ENCODE assay signal across 23 cellular contexts in genomic region chr9:98330831-98331230, GRCh38.
A peak's percentile ranks its signal among the peaks of the same experiment; 100 is the strongest.
DNase-seq lines count a peak whose midpoint lies in the region; ATAC-seq and TF ChIP-seq lines count a peak whose summit lies in the region.
"Had no signal": no experiment of that assay in that cellular context is flagged by ENCODE, and none has a peak within 500 bp of the region (broad histone marks: within the 10 kb centered on the region; RNA-seq: fewer than 3 reads in every experiment).

No MANE protein-coding gene starts in this region.

- ATAC-seq in left colon: no peak
- no peak for ATAC-seq in GM19023 (IDR thresholded peaks at IDR 0.05; ENCODE audit: unreplicated experiment)
- no peak for ATAC-seq in stimulated activated naive CD8-positive, alpha-beta T cell treated with anti-CD3 and anti-CD28 coated beads, Interleukin-15, Interleukin-2, amounts not matched to agents 100 U/mL and 50 U/mL, for 24 hours
- ATAC-seq: gastrocnemius medialis; stimulated activated memory B cell treated with anti-CD40 and anti-IgM and Interleukin-4, amounts not matched to agents 10 μg/mL and 1 μg/mL and 100 μg/mL, for 72 hours had no signal

- H3K36me3 ChIP-seq in esophagus muscularis mucosa (no peaks in the 10 kb centered on the region), mesenchymal stem cell (ENCODE audit: control insufficient read depth in 1 of 2, insufficient read depth in 2 of 2, low read depth in 1 of 2, low read length in 2 of 2) (no peaks in the 10 kb centered on the region), OCI-LY7 (ENCODE audit: insufficient read depth, low read length) (no peaks in the 10 kb centered on the region)
- H3K36me3 ChIP-seq: breast epithelium, gastrocnemius medialis, MG63, neutrophil had no signal

- in situ Hi-C loops in SK-MEL-5 (cut with HindIII; ENCODE audit: low pct_unique_long_range_greater_than_20kb, low sequenced_read_pairs): no loop called here

- no peaks in the 10 kb centered on the region for H3K9me3 ChIP-seq in esophagus muscularis mucosa
- no peaks in the 10 kb centered on the region for H3K9me3 ChIP-seq in mesenchymal stem cell (ENCODE audit: control insufficient read depth, low read length)
- H3K9me3 ChIP-seq in OCI-LY7 (ENCODE audit: low read length): no peaks in the 10 kb centered on the region
- H3K9me3 ChIP-seq: breast epithelium, gastrocnemius medialis, MG63, neutrophil had no signal

- H4K20me1 ChIP-seq in OCI-LY7 (ENCODE audit: insufficient read depth, low read length): no peaks in the 10 kb centered on the region

- H2AK5ac ChIP-seq in mesenchymal stem cell (ENCODE audit: low read length, severe bottlenecking): no peak overlapping the region

- H3K14ac ChIP-seq in mesenchymal stem cell (ENCODE audit: low read length in 2 of 2): no peak overlapping the region

- TF ChIP-seq CTCF in esophagus muscularis mucosa (IDR thresholded peaks at IDR 0.05) (no peak), OCI-LY7 (conservative IDR thresholded peaks at IDR 0.05; ENCODE audit: low read length) (no peak)

- peak; percentile 26 for TF ChIP-seq EP300 in esophagus muscularis mucosa (IDR thresholded peaks at IDR 0.05)

- peak; percentile 51 for DNase-seq in Ammon's horn (ENCODE audit: low spot score)
- DNase-seq in SK-MEL-5 (ENCODE audit: low read depth, low spot score): peak; percentile 51
- no peak for DNase-seq in esophagus muscularis mucosa (ENCODE audit: extremely low spot score)
- DNase-seq in mesenchymal stem cell: peak; percentile 63
- DNase-seq in OCI-LY7 (ENCODE audit: low spot score): no peak
- no peak for DNase-seq in left colon
- no peak for DNase-seq in stimulated activated naive CD8-positive, alpha-beta T cell treated with anti-CD3 and anti-CD28 coated beads, Interleukin-15, Interleukin-2, amounts not matched to agents 100 U/mL and 50 U/mL, for 24 hours
- DNase-seq: activated CD4-positive, alpha-beta T cell treated with anti-CD3 and anti-CD28 coated beads, Interleukin-2, amount 50 U/mL, for 1 hour; activated naive CD8-positive, alpha-beta T cell treated with anti-CD3 and anti-CD28 coated beads for 36 hours; DMS79 treated with DMSO at 0.1 percent for 48 hours; gastrocnemius medialis; MG63; NCI-H1436; NCI-H2107; stimulated activated CD4-positive, alpha-beta T cell treated with anti-CD3 and anti-CD28 coated beads, Interleukin-1b, Interleukin-23, amount 100 ng/mL, for 48 hours had no signal

- no peaks in the 10 kb centered on the region for H3K9me2 ChIP-seq in OCI-LY7 (ENCODE audit: insufficient read depth, low read length)

- no peak for TF ChIP-seq POLR2A in esophagus muscularis mucosa (IDR thresholded peaks at IDR 0.05; ENCODE audit: low read depth)

- no peaks in the 10 kb centered on the region for H3K79me2 ChIP-seq in OCI-LY7 (ENCODE audit: insufficient read depth, low read depth, low read length)

- no peak overlapping the region for H3K18ac ChIP-seq in mesenchymal stem cell (ENCODE audit: low read depth in 1 of 2, low read length in 2 of 2)

- H3K4me1 ChIP-seq in esophagus muscularis mucosa (peaks cover 0 to 5% (median 0%) of the 10 kb centered on the region in 4 donors), mesenchymal stem cell (ENCODE audit: control insufficient read depth, insufficient read depth, low read depth, low read length) (no peaks in the 10 kb centered on the region), OCI-LY7 (ENCODE audit: insufficient read depth, low read length, poor library complexity, severe bottlenecking) (peaks cover 28% of the 10 kb centered on the region)
- H3K4me1 ChIP-seq: breast epithelium, gastrocnemius medialis had no signal

- no peaks in the 10 kb centered on the region for H3K79me1 ChIP-seq in mesenchymal stem cell (replicated peaks; ENCODE audit: low read length, poor library complexity, severe bottlenecking)

- H3K4me3 ChIP-seq in esophagus muscularis mucosa (no peak overlapping the region), mesenchymal stem cell (ENCODE audit: insufficient read depth in 1 of 2, low read depth in 1 of 2, low read length in 2 of 2) (no peak overlapping the region), OCI-LY7 (ENCODE audit: low read depth, low read length, poor library complexity, severe bottlenecking) (no peak overlapping the region)
- H3K4me3 ChIP-seq: breast epithelium, coronary artery, gastrocnemius medialis, MG63, SK-N-MC, skin epidermis had no signal

- intact Hi-C loops in esophagus muscularis mucosa (cut with DNase I) (no loop called here), OCI-LY7 (cut with micrococcal nuclease; ENCODE audit: unreplicated experiment) (no loop called here), left colon (cut with DNase I, micrococcal nuclease) (no loop called here)

- no peak overlapping the region for H4K8ac ChIP-seq in mesenchymal stem cell (ENCODE audit: low read length)

- POLR2A ChIA-PET in OCI-LY7 (lab: Charles Lee): interaction anchor here (0.6 to 1.6 kb wide), 4 partner anchors 21 to 788 kb away, joined by 3 to 8 read pairs (median 4); no protein-coding TSS in a partner anchor

- WGBS in esophagus muscularis mucosa: 69% methylated on average over 6 of the region's 6 CpGs
- 82% methylated on average over 5 of the region's 6 CpGs for WGBS in mesenchymal stem cell

- no peak overlapping the region for H3K27ac ChIP-seq in esophagus muscularis mucosa (replicated peaks in 1 of 4)
- no peak overlapping the region for H3K27ac ChIP-seq in mesenchymal stem cell (ENCODE audit: low read length, poor library complexity, severe bottlenecking)
- H3K27ac ChIP-seq in OCI-LY7 (ENCODE audit: low read depth, low read length, poor library complexity, severe bottlenecking): no peak overlapping the region
- H3K27ac ChIP-seq: breast epithelium, coronary artery, gastrocnemius medialis, neutrophil, SK-N-MC, skin epidermis, VCaP had no signal

- no peak overlapping the region for H3K9ac ChIP-seq in mesenchymal stem cell (ENCODE audit: low read length)

- CTCF ChIA-PET in OCI-LY7 (lab: Charles Lee; ENCODE audit: unreplicated experiment): no interaction called here

- H3K4me2 ChIP-seq in mesenchymal stem cell (ENCODE audit: low read length, poor library complexity, severe bottlenecking): no peak overlapping the region
- no peak overlapping the region for H3K4me2 ChIP-seq in OCI-LY7 (ENCODE audit: low read length)

- no peak overlapping the region for H2BK15ac ChIP-seq in mesenchymal stem cell (ENCODE audit: low read depth, poor library complexity, severe bottlenecking)

- H2BK12ac ChIP-seq in mesenchymal stem cell (ENCODE audit: low read length in 2 of 2): no peak overlapping the region

- no peak overlapping the region for H2AFZ ChIP-seq in mesenchymal stem cell (ENCODE audit: low read depth, low read length)
- H2AFZ ChIP-seq in OCI-LY7 (ENCODE audit: low read length): no peak overlapping the region

- H2BK120ac ChIP-seq in mesenchymal stem cell (ENCODE audit: low read depth, low read length): no peak overlapping the region

- no peak overlapping the region for H4K91ac ChIP-seq in mesenchymal stem cell (ENCODE audit: low read length)

- H3K27me3 ChIP-seq in esophagus muscularis mucosa (no peaks in the 10 kb centered on the region), mesenchymal stem cell (ENCODE audit: control insufficient read depth in 1 of 2, insufficient read depth in 1 of 2, low read length in 2 of 2) (peaks cover 0 to 13% of the 10 kb centered on the region in 2 experiments)
- H3K27me3 ChIP-seq: breast epithelium, MG63 had no signal

- H3K4ac ChIP-seq in mesenchymal stem cell (ENCODE audit: low read depth in 1 of 2, low read length in 2 of 2): no peak overlapping the region

- no TSS peak for BruUV-seq in OCI-LY7 (replicated peaks; lab: Mats Ljungman, UMichigan)

- no peak overlapping the region for H3K23ac ChIP-seq in mesenchymal stem cell (ENCODE audit: low read length in 2 of 2)

- no peak overlapping the region for H2BK5ac ChIP-seq in mesenchymal stem cell (ENCODE audit: low read depth, low read length, poor library complexity, severe bottlenecking)

Comparison
In these comparisons a context has a peak if more than half of its experiments do, and no peak if none do; other contexts are left out.
1. DNase-seq: peak in Ammon's horn (single experiment), SK-MEL-5 (single experiment) and mesenchymal stem cell (single experiment); none in esophagus muscularis mucosa (single experiment), OCI-LY7 (single experiment), left colon (0 of 2) and stimulated activated naive CD8-positive, alpha-beta T cell treated with anti-CD3 and anti-CD28 coated beads, Interleukin-15, Interleukin-2, amounts not matched to agents 100 U/mL and 50 U/mL, for 24 hours (single experiment).